ENCODE assay signal across 9 cellular contexts in the genomic region with DNA sequence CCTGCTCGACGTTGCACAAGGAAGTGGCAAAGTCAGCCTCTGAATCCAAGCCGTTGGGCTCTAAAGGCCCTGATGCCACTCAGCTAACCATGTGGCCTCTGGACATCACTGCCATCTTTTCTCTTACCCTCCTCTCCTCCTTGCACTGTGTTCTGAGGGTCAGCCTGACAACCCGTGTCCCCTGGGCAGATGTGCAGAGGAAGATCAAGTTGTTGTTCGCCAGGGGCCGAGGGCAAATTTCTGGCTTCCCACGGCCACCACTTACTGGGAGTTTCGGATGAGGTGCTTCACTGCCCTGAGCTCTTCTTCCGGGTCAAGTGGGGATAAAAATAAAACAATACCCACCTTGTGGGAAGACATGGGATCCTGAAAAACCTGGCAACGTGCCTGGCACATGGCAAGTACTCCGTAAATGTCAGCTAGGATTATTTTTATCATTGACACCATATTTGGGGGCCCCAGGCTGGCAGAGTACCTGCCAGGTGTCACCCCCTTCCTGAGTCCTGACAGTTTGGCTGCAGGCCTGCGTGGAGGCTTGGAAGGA. TPM values are rescaled to one million over a fixed set of nuclear protein-coding genes. Genes with fewer than 3 reads are reported as not detected.
DNase-seq lines count a peak whose midpoint lies in the region; ATAC-seq and TF ChIP-seq lines count a peak whose summit lies in the region.
"Had no signal": no experiment of that assay in that cellular context is flagged by ENCODE, and none has a peak within 500 bp of the region (broad histone marks: within the 10 kb centered on the region; RNA-seq: fewer than 3 reads in every experiment).

No MANE protein-coding gene starts in this region.

- no peaks in the 10 kb centered on the region for H3K79me2 ChIP-seq in GM23248 (ENCODE audit: insufficient read depth)

- H3K4me1 Mint-ChIP-seq in effector memory CD8-positive, alpha-beta T cell (ENCODE audit: low read depth in 2 of 2): peaks cover 37 to 42% of the 10 kb centered on the region in 2 donors
- H3K4me1 Mint-ChIP-seq in nephron (peaks cover 22% of the 10 kb centered on the region), T-cell (peaks cover 63 to 79% (median 78%) of the 10 kb centered on the region in 3 donors)

- H3K36me3 Mint-ChIP-seq in effector memory CD8-positive, alpha-beta T cell (ENCODE audit: insufficient read depth): peaks cover 7% of the 10 kb centered on the region
- H3K36me3 Mint-ChIP-seq in nephron (ENCODE audit: low read depth) (no peaks in the 10 kb centered on the region), T-cell (no peaks in the 10 kb centered on the region)
- H3K36me3 Mint-ChIP-seq: stimulated activated effector memory CD8-positive, alpha-beta T cell treated with anti-CD3 and anti-CD28 coated beads, Interleukin-12 subunit alpha, Interleukin-12 subunit beta, amount 100 ng/mL, for 72 hours had no signal

- peak overlapping the region; percentile 23 to 60 for H3K27ac Mint-ChIP-seq in effector memory CD8-positive, alpha-beta T cell
- H3K27ac Mint-ChIP-seq in nephron (peak overlapping the region in 2 of 3 experiments; percentile 51 to 55), T-cell (no peak overlapping the region)
- H3K27ac Mint-ChIP-seq: stimulated activated effector memory CD8-positive, alpha-beta T cell treated with anti-CD3 and anti-CD28 coated beads, Interleukin-12 subunit alpha, Interleukin-12 subunit beta, amount 100 ng/mL, for 72 hours had no signal

- ATAC-seq in effector memory CD8-positive, alpha-beta T cell (replicated peaks): no peak
- ATAC-seq in T-cell (replicated peaks in 1 of 4) (no peak), HG03469 (IDR thresholded peaks at IDR 0.05; ENCODE audit: unreplicated experiment) (no peak)

- H2AFZ ChIP-seq in GM23248: no peak overlapping the region

- no peak for TF ChIP-seq CTCF in nephron (IDR thresholded peaks at IDR 0.05; ENCODE audit: unreplicated experiment in 3 of 3)

- H3K9me2 ChIP-seq in GM23248 (ENCODE audit: insufficient read depth): no peaks in the 10 kb centered on the region

- DNase-seq in GM23248: no peak
- DNase-seq in NCI-H2029 treated with DMSO at 0.1 percent for 48 hours (lab: John Stamatoyannopoulos, UW): peak; percentile 18
- no peak for DNase-seq in effector memory CD8-positive, alpha-beta T cell
- no peak for DNase-seq in activated naive CD4-positive, alpha-beta T cell (lab: John Stamatoyannopoulos, UW)
- no peak for DNase-seq in T-cell
- DNase-seq: KG1 had no signal

- no peaks in the 10 kb centered on the region for H3K9me3 ChIP-seq in GM23248 (ENCODE audit: low read depth)

- WGBS in GM23248 (ENCODE audit: low coverage in 1 of 2, low lambda C conversion rate in 2 of 2, missing lambda C conversion rate in 2 of 2), 2 experiments: 84 to 86% methylated on average over 12 of the region's 12 CpGs

- POLR2A ChIA-PET in T-cell (lab: Charles Lee): interaction anchor here in 1 of 2 donors (0.5 kb wide), 1 partner anchor 366 kb away, joined by 3 read pairs; no protein-coding TSS in a partner anchor

- no peaks in the 10 kb centered on the region for H3K27me3 ChIP-seq in GM23248 (replicated peaks; ENCODE audit: insufficient read depth)

- peak overlapping the region; percentile 54 for H3K27ac ChIP-seq in GM23248

- peaks cover 6% of the 10 kb centered on the region for H3K4me1 ChIP-seq in GM23248 (ENCODE audit: insufficient read depth)

- no peaks in the 10 kb centered on the region for H4K20me1 ChIP-seq in GM23248 (ENCODE audit: insufficient read depth)

- no peaks in the 10 kb centered on the region for H3K36me3 ChIP-seq in GM23248 (ENCODE audit: low read depth)

- no peak overlapping the region for H3K4me3 Mint-ChIP-seq in effector memory CD8-positive, alpha-beta T cell
- H3K4me3 Mint-ChIP-seq in nephron: peak overlapping the region in 1 of 3 experiments; percentile 9
- H3K4me3 Mint-ChIP-seq in T-cell: peak overlapping the region in 1 of 3 donors; percentile 71
- H3K4me3 Mint-ChIP-seq: stimulated activated effector memory CD8-positive, alpha-beta T cell treated with anti-CD3 and anti-CD28 coated beads, Interleukin-12 subunit alpha, Interleukin-12 subunit beta, amount 100 ng/mL, for 72 hours had no signal

- H3K27me3 Mint-ChIP-seq in effector memory CD8-positive, alpha-beta T cell: no peaks in the 10 kb centered on the region
- H3K27me3 Mint-ChIP-seq in nephron (ENCODE audit: low read depth): peaks cover 16% of the 10 kb centered on the region
- H3K27me3 Mint-ChIP-seq in T-cell: no peaks in the 10 kb centered on the region

- no peaks in the 10 kb centered on the region for H3K9me3 Mint-ChIP-seq in effector memory CD8-positive, alpha-beta T cell
- H3K9me3 Mint-ChIP-seq in nephron: no peaks in the 10 kb centered on the region
- no peaks in the 10 kb centered on the region for H3K9me3 Mint-ChIP-seq in T-cell
- H3K9me3 Mint-ChIP-seq: stimulated activated effector memory CD8-positive, alpha-beta T cell treated with anti-CD3 and anti-CD28 coated beads, Interleukin-12 subunit alpha, Interleukin-12 subunit beta, amount 100 ng/mL, for 72 hours had no signal

- no peak overlapping the region for H3K9ac ChIP-seq in GM23248

- H3K4me3 ChIP-seq in GM23248: no peak overlapping the region

- no peak overlapping the region for H3K4me2 ChIP-seq in GM23248 (ENCODE audit: unreplicated experiment)

- CTCF ChIA-PET in T-cell (lab: Charles Lee): no interaction called here

- in situ Hi-C loops in GM23248 (cut with MboI): no loop called here

- H3F3A ChIP-seq in GM23248 (ENCODE audit: insufficient read depth): peaks cover 8% of the 10 kb centered on the region; the same call in 1 of the 2 replicates

RNA-seq across cellular contexts. Expression of a gene that starts 9.0 kb away (rescaled TPM):
- total RNA-seq in GM23248 (2014; rRNA removed; shearing (Covaris generic)): 20.4 and 21.7 TPM in 2 replicates
- polyA plus RNA-seq in GM23248 (2016; fragmentation: Nextera tagmentation; extraction: Ambion mirVana): 8.0 and 8.8 TPM in 2 replicates
- under 1 TPM in 4 of 5 donors, not detected in 1; 0.19 to 0.66 (median 0.41) TPM for total RNA-seq in T-cell

RNA-seq across cellular contexts. Expression of a gene that starts 47.6 kb away (rescaled TPM):
- total RNA-seq in GM23248 (2014; rRNA removed; shearing (Covaris generic)): 8.6 and 12.1 TPM in 2 replicates
- 13.3 and 14.2 TPM in 2 replicates for polyA plus RNA-seq in GM23248 (2016; fragmentation: Nextera tagmentation; extraction: Ambion mirVana)
- total RNA-seq in T-cell: 10 to 100 TPM in 3 of 5 donors, 1 to 10 TPM in 2; 7.0 to 17.6 (median 12.3) TPM

Comparison
In these comparisons a context has a peak if more than half of its experiments do, and no peak if none do; other contexts are left out.
1. H3K27ac Mint-ChIP-seq: peak in effector memory CD8-positive, alpha-beta T cell (2 of 2) and nephron (2 of 3); none in T-cell (0 of 2).
2. RNA of a gene that starts 9.0 kb away (total RNA-seq): 20.4 to 21.7 TPM in GM23248; 0.19 to 0.66 TPM in T-cell; every median in the first group is over 10 times any median in the second.